Comparison of ENCODE assay signal across 2 cellular contexts in genomic region chr15:47398594-47398993, GRCh38.
TF ChIP-seq lines count a peak whose summit lies in the region.

No MANE protein-coding gene starts in this region.

TF ChIP-seq in IMR-90, 13 proteins besides CTCF, POLR2A, EP300 and RAD21:
- TF ChIP-seq RCOR1 (IDR thresholded peaks at IDR 0.05; ENCODE audit: insufficient replicate concordance, low read length) (no peak), NFE2L2 (IDR thresholded peaks at IDR 0.05; ENCODE audit: low read depth, low read length) (no peak), RFX5 (IDR thresholded peaks at IDR 0.05; ENCODE audit: low read depth, low read length) (no peak), BHLHE40 (IDR thresholded peaks at IDR 0.05; ENCODE audit: low read depth, low read length) (no peak), SMC3 (IDR thresholded peaks at IDR 0.05; ENCODE audit: low read depth, low read length) (no peak)
TF ChIP-seq in IMR-90: peak in this region for 0.

TF ChIP-seq in endothelial cell of umbilical vein, 7 proteins besides CTCF, POLR2A, EP300 and RAD21:
- TF ChIP-seq MYC (IDR thresholded peaks at IDR 0.05; ENCODE audit: low read depth, low read length): no peak
- TF ChIP-seq POLR2AphosphoS5 (IDR thresholded peaks at IDR 0.05; ENCODE audit: insufficient read depth, low read depth, low read length): no peak
